Comparison of ENCODE assay signal across 13 cellular contexts in the genomic region with DNA sequence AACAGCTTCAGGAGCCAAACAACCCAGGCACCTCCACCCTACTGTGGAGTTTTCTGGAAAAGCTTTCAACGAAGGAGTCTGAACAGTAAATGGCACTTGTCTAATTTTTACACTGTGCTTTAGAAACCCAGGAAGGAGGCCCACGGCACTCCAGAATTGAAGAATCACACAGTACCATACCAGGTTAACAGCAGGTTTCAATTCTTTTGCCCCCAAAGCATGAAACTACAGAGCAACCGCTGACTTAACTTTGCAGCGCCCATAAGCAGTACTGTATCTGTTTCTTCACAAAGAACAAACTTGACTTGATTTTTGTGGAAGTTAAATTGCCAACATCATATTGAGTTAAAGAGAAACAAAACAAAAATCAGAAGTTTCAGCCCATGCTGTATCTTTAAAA.
DNase-seq lines count a peak whose midpoint lies in the region; ATAC-seq, FAIRE-seq and TF ChIP-seq lines count a peak whose summit lies in the region.
"Had no signal": no experiment of that assay in that cellular context is flagged by ENCODE, and none has a peak within 500 bp of the region (broad histone marks: within the 10 kb centered on the region; RNA-seq: fewer than 3 reads in every experiment).

No MANE protein-coding gene starts in this region.

- peak overlapping the region; percentile 6 for H3K9ac ChIP-seq in IMR-90 (ENCODE audit: low read depth, low read length)

- no peak for TF ChIP-seq CTCF in A549 (IDR thresholded peaks at IDR 0.05)
- TF ChIP-seq CTCF in IMR-90 (conservative IDR thresholded peaks at IDR 0.05; ENCODE audit: low read depth, low read length) = no peak

- H3K9me3 Mint-ChIP-seq in central memory CD8-positive, alpha-beta T cell = no peaks in the 10 kb centered on the region
- H3K9me3 Mint-ChIP-seq in natural killer cell treated with Interleukin-12 subunit alpha and Interleukin-12 subunit beta and Interleukin-15 and Interleukin-18, amount 100 ng/mL, for 72 hours = no peaks in the 10 kb centered on the region
- H3K9me3 Mint-ChIP-seq: HFFc6 had no signal

- H2AK5ac ChIP-seq in IMR-90 (ENCODE audit: low read depth, low read length) = no peak overlapping the region; the same call in 1 of the 2 replicates

- no peak overlapping the region for H2AFZ ChIP-seq in IMR-90 (replicated peaks; ENCODE audit: low read length, poor library complexity)

- H4K20me1 ChIP-seq in IMR-90 (ENCODE audit: insufficient read depth, low read length) = no peaks in the 10 kb centered on the region

- no peak for TF ChIP-seq EP300 in A549 (IDR thresholded peaks at IDR 0.05)

- H3K56ac ChIP-seq in IMR-90 (ENCODE audit: extremely low read depth, insufficient read depth, low read length) = 0 out of 2 replicates have a peak overlapping the region, but pooled peaks have one; percentile 49

- H3K4me3 ChIP-seq in A549 (no peak overlapping the region), IMR-90 (ENCODE audit: insufficient read depth, low read depth, low read length) (no peak overlapping the region)

- CTCF ChIA-PET in A549 (lab: Yijun Ruan, JAX) = interaction anchor here (1.0 kb wide), 1 partner anchor 136 kb away, joined by 4 read pairs; no protein-coding TSS in a partner anchor
- CTCF ChIA-PET in IMR-90 (lab: Yijun Ruan, JAX) = interaction anchor here (0.6 kb wide), 1 partner anchor 349 kb away, joined by 4 read pairs; no protein-coding TSS in a partner anchor

- DNase-seq in A549 (ENCODE audit: low read depth in 1 of 2, low spot score in 1 of 2) (no peak), IMR-90 (no peak), NCI-H146 (lab: John Stamatoyannopoulos, UW) (no peak), RPMI8226 (no peak)
- no peak for DNase-seq in central memory CD8-positive, alpha-beta T cell (ENCODE audit: low spot score in 2 of 2)
- no peak for DNase-seq in natural killer cell treated with Interleukin-12 subunit alpha and Interleukin-12 subunit beta and Interleukin-15 and Interleukin-18, amount 100 ng/mL, for 72 hours (ENCODE audit: low spot score)
- DNase-seq: HFFc6; NCI-H524 treated with DMSO at 0.1 percent for 48 hours; stimulated activated CD4-positive, alpha-beta T cell treated with anti-CD3 and anti-CD28 coated beads, Interleukin-4, amount 100 ng/mL, for 1 hour; WERI-Rb-1 had no signal

- in situ Hi-C loops in IMR-90 (cut with MboI; ENCODE audit: low sequenced_read_pairs) = no loop called here

- peak overlapping the region; percentile 65 for H4K91ac ChIP-seq in IMR-90 (ENCODE audit: insufficient read depth, low read depth, low read length)

- H2BK15ac ChIP-seq in IMR-90 (ENCODE audit: low read depth, low read length) = peak overlapping the region; percentile 71; the same call in 1 of the 3 replicates

- peaks cover 26 to 69% of the 10 kb centered on the region in 2 experiments for H3K79me1 ChIP-seq in IMR-90 (ENCODE audit: low read depth in 1 of 2, low read length in 2 of 2)

- intact Hi-C loops in IMR-90 (cut with micrococcal nuclease) = loop anchor here (5.0 kb wide), 1 partner anchor 410 kb away; no protein-coding TSS in a partner anchor

- no peak overlapping the region for H2AK9ac ChIP-seq in IMR-90 (replicated peaks; ENCODE audit: low read depth, low read length, poor library complexity)

- peaks cover 4% of the 10 kb centered on the region; the same call in 1 of the 2 replicates for H3K9me1 ChIP-seq in IMR-90 (ENCODE audit: insufficient read depth, low read length)

- peak overlapping the region; percentile 4 to 66; a peak in 4 of 6 replicates for H3K27ac ChIP-seq in A549
- H3K27ac ChIP-seq in IMR-90 (ENCODE audit: insufficient read depth, low read length) = peak overlapping the region; percentile 11; the same call in 1 of the 2 replicates
- H3K27ac ChIP-seq: WERI-Rb-1 had no signal

- dilution Hi-C loops in IMR-90 (cut with HindIII; ENCODE audit: low sequenced_read_pairs, unreplicated experiment) = no loop called here

- H3K27ac Mint-ChIP-seq in central memory CD8-positive, alpha-beta T cell (ENCODE audit: low read depth) = peak overlapping the region; percentile 57
- peak overlapping the region; percentile 75 to 97 for H3K27ac Mint-ChIP-seq in natural killer cell treated with Interleukin-12 subunit alpha and Interleukin-12 subunit beta and Interleukin-15 and Interleukin-18, amount 100 ng/mL, for 72 hours
- H3K27ac Mint-ChIP-seq: HFFc6 had no signal

- peaks cover 81% of the 10 kb centered on the region for H3K4me1 Mint-ChIP-seq in central memory CD8-positive, alpha-beta T cell
- H3K4me1 Mint-ChIP-seq in natural killer cell treated with Interleukin-12 subunit alpha and Interleukin-12 subunit beta and Interleukin-15 and Interleukin-18, amount 100 ng/mL, for 72 hours (ENCODE audit: low read depth in 2 of 2) = peaks cover 65 to 76% of the 10 kb centered on the region in 2 donors

- no peaks in the 10 kb centered on the region for H3K9me3 ChIP-seq in A549
- no peaks in the 10 kb centered on the region for H3K9me3 ChIP-seq in IMR-90 (ENCODE audit: control insufficient read depth, insufficient read depth, low read length)

- ATAC-seq in A549 (no peak), IMR-90 (ENCODE audit: low read depth) (no peak), HG03108 (IDR thresholded peaks at IDR 0.05; ENCODE audit: unreplicated experiment) (no peak), HG03565 (IDR thresholded peaks at IDR 0.05; ENCODE audit: unreplicated experiment) (no peak)
- ATAC-seq in central memory CD8-positive, alpha-beta T cell (replicated peaks; ENCODE audit: extremely low read depth, poor library complexity, severe bottlenecking) = no peak
- ATAC-seq in natural killer cell treated with Interleukin-12 subunit alpha and Interleukin-12 subunit beta and Interleukin-15 and Interleukin-18, amount 100 ng/mL, for 72 hours = peak in 1 of 2 donors; percentile 17

- WGBS in A549 (ENCODE audit: missing lambda C conversion rate) = 81% methylated on average over 4 of the region's 4 CpGs
- WGBS in IMR-90 (ENCODE audit: extremely low coverage in 2 of 2, insufficient read length in 1 of 2), 2 experiments = no CpG with 5 or more reads among the region's 4 CpGs

- peak overlapping the region; percentile 73 for H3K14ac ChIP-seq in IMR-90 (replicated peaks; ENCODE audit: low read depth, low read length)

- H3K36me3 ChIP-seq in IMR-90 (ENCODE audit: control insufficient read depth, insufficient read depth, low read length) = no peaks in the 10 kb centered on the region
- H3K36me3 ChIP-seq: WERI-Rb-1 had no signal

- H3K4me2 ChIP-seq in A549 (peak overlapping the region; percentile 81), IMR-90 (ENCODE audit: low read depth, low read length) (peak overlapping the region; percentile 25)

- H3K4me3 Mint-ChIP-seq in central memory CD8-positive, alpha-beta T cell = peak overlapping the region; percentile 100
- peak overlapping the region; percentile 98 for H3K4me3 Mint-ChIP-seq in natural killer cell treated with Interleukin-12 subunit alpha and Interleukin-12 subunit beta and Interleukin-15 and Interleukin-18, amount 100 ng/mL, for 72 hours
- H3K4me3 Mint-ChIP-seq: HFFc6 had no signal

- peaks cover 21% of the 10 kb centered on the region for H3K36me3 Mint-ChIP-seq in central memory CD8-positive, alpha-beta T cell (ENCODE audit: insufficient read depth)
- no peaks in the 10 kb centered on the region for H3K36me3 Mint-ChIP-seq in natural killer cell treated with Interleukin-12 subunit alpha and Interleukin-12 subunit beta and Interleukin-15 and Interleukin-18, amount 100 ng/mL, for 72 hours

- BruUV-seq in IMR-90 (replicated peaks; lab: Mats Ljungman, UMichigan) = no TSS peak

- H3K23ac ChIP-seq in IMR-90 (ENCODE audit: low read depth, low read length) = peak overlapping the region; percentile 68

- H2BK5ac ChIP-seq in IMR-90 (ENCODE audit: low read depth, low read length, poor library complexity, severe bottlenecking) = peak overlapping the region; percentile 30

- TF ChIP-seq RAD21 in A549 (conservative IDR thresholded peaks at IDR 0.05 in 1 of 2, IDR thresholded peaks at IDR 0.05 in 1 of 2) (no peak), IMR-90 (IDR thresholded peaks at IDR 0.05; ENCODE audit: low read length) (no peak)

- POLR2A ChIA-PET in A549 (lab: Yijun Ruan, JAX) = no interaction called here
- POLR2A ChIA-PET in IMR-90 (lab: Charles Lee; ENCODE audit: unreplicated experiment) = interaction anchor here (0.5 to 0.7 kb wide), 2 partner anchors 38 to 175 kb away, joined by 3 read pairs; no protein-coding TSS in a partner anchor

- peak overlapping the region; percentile 73 for H2BK20ac ChIP-seq in IMR-90 (ENCODE audit: low read depth, low read length)

- H3K27me3 Mint-ChIP-seq in central memory CD8-positive, alpha-beta T cell = no peaks in the 10 kb centered on the region
- H3K27me3 Mint-ChIP-seq in natural killer cell treated with Interleukin-12 subunit alpha and Interleukin-12 subunit beta and Interleukin-15 and Interleukin-18, amount 100 ng/mL, for 72 hours = no peaks in the 10 kb centered on the region

- H4K8ac ChIP-seq in IMR-90 (ENCODE audit: low read depth in 2 of 2, low read length in 2 of 2) = peak overlapping the region in 1 of 2 experiments; percentile 73; a peak in 3 of 4 replicates

- TF ChIP-seq POLR2A in A549 (IDR thresholded peaks at IDR 0.05; ENCODE audit: low read length) (no peak), IMR-90 (IDR thresholded peaks at IDR 0.05; ENCODE audit: low read depth, low read length) (no peak)

- H3K4ac ChIP-seq in IMR-90 (ENCODE audit: low read depth, low read length) = peak overlapping the region; percentile 79

- no peak for FAIRE-seq in A549 (lab: Jason Lieb, UNC)
- FAIRE-seq: HTR-8/SVneo had no signal

- H3K18ac ChIP-seq in IMR-90 (ENCODE audit: low read depth, low read length) = peak overlapping the region; percentile 85

- peak overlapping the region; percentile 81 for H4K5ac ChIP-seq in IMR-90 (ENCODE audit: low read depth, low read length)

- no peaks in the 10 kb centered on the region for H3K27me3 ChIP-seq in IMR-90 (ENCODE audit: control insufficient read depth, insufficient read depth, low read length)

- H2BK120ac ChIP-seq in IMR-90 (ENCODE audit: low read depth, low read length) = peak overlapping the region; percentile 67

- H3K4me1 ChIP-seq in A549 (peaks cover 38% of the 10 kb centered on the region; the same call in 2 of the 3 replicates), IMR-90 (ENCODE audit: control insufficient read depth, insufficient read depth, low read length) (peaks cover 7% of the 10 kb centered on the region)

TF ChIP-seq in A549, 52 proteins besides CTCF, POLR2A, EP300 and RAD21 (continues in another document):
- TF ChIP-seq CHD4 (IDR thresholded peaks at IDR 0.05; ENCODE audit: borderline replicate concordance) (no peak), MAFK (IDR thresholded peaks at IDR 0.05; ENCODE audit: partially characterized antibody) (no peak), RCOR1 (IDR thresholded peaks at IDR 0.05; ENCODE audit: low read depth, low read length) (no peak)

TF ChIP-seq in IMR-90, 13 proteins besides CTCF, POLR2A, EP300 and RAD21 (continues in another document):
- TF ChIP-seq, protein P1, sequence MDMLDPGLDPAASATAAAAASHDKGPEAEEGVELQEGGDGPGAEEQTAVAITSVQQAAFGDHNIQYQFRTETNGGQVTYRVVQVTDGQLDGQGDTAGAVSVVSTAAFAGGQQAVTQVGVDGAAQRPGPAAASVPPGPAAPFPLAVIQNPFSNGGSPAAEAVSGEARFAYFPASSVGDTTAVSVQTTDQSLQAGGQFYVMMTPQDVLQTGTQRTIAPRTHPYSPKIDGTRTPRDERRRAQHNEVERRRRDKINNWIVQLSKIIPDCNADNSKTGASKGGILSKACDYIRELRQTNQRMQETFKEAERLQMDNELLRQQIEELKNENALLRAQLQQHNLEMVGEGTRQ (IDR thresholded peaks at IDR 0.05; ENCODE audit: low read depth, low read length) = no peak
- TF ChIP-seq FOS (IDR thresholded peaks at IDR 0.05; ENCODE audit: low read depth, low read length) = no peak
